In the genomic region with DNA sequence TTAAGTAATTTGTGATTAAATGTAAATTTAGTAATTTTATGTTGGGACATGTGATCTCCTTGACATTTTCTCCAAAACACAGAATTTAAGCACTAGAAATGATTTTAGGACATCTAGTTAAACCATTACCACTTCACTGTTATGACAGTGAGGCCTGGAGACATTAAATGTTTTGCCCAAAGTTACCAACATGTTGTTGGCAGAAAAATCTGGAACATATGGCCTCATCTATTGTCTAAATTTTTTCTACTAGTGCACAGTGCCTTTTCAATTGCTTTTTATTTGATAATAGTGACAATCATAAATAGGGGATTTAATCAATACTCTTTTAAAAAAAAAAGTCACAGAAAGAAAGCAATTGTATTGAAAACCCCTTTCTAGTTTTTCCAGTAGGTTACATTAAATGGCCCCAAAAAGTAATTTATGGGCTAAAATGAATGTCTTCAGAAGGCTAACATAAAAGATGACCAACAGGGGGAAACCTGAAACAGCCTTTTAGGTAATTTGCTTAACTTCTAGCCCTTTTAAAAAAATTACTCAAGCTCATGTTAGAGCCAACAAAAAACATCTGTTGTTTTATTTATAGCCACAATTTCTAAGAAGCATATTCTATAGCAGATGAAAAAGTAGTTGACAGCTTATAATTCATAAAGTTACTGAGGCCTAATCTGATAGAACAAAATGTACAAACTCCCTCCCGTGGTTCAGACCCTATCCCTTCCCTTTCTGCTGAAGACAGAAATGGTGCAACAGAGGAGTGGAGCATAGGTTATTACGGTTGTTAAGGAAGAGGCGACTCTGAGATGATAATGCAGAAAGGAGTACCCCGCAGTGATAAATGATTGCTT, we compare ENCODE assay signal across 2 cellular contexts.
TF ChIP-seq lines count a peak whose summit lies in the region.

No MANE protein-coding gene starts in this region.

TF ChIP-seq in SK-N-SH, 30 proteins besides CTCF, POLR2A, EP300 and RAD21:
- TF ChIP-seq REST (IDR thresholded peaks at IDR 0.05; ENCODE audit: low read depth, low read length) (no peak), SMC3 (IDR thresholded peaks at IDR 0.05; ENCODE audit: low read depth, low read length) (no peak), TCF12 (IDR thresholded peaks at IDR 0.05) (peak; percentile 24; the same call in 1 of the 2 replicates), MEF2A (IDR thresholded peaks at IDR 0.05; ENCODE audit: borderline replicate concordance, low read depth) (no peak)

TF ChIP-seq in SK-N-SH treated with all-trans-retinoic acid at 6 μM for 48 hours, 23 proteins besides CTCF, POLR2A, EP300 and RAD21 (continued from another document):
- TF ChIP-seq CSRNP3 (CRISPR knock-in tag; IDR thresholded peaks at IDR 0.05), result no peak
- no peak for TF ChIP-seq CSDC2 (CRISPR knock-in tag; IDR thresholded peaks at IDR 0.05)
- TF ChIP-seq GLIS3 (CRISPR knock-in tag; IDR thresholded peaks at IDR 0.05), result no peak
- no peak for TF ChIP-seq TCF4 (CRISPR knock-in tag; IDR thresholded peaks at IDR 0.05; ENCODE audit: borderline replicate concordance)
- TF ChIP-seq ZNF8 (CRISPR knock-in tag; IDR thresholded peaks at IDR 0.05), result no peak
- TF ChIP-seq ZNF565 (CRISPR knock-in tag; conservative IDR thresholded peaks at IDR 0.05; ENCODE audit: low read depth), result no peak
- no peak for TF ChIP-seq ZFP30 (CRISPR knock-in tag; IDR thresholded peaks at IDR 0.05)
- no peak for TF ChIP-seq ZNF70 (CRISPR knock-in tag; IDR thresholded peaks at IDR 0.05)
- TF ChIP-seq ZC3H10 (CRISPR knock-in tag; IDR thresholded peaks at IDR 0.05), result no peak
- TF ChIP-seq, protein P1, sequence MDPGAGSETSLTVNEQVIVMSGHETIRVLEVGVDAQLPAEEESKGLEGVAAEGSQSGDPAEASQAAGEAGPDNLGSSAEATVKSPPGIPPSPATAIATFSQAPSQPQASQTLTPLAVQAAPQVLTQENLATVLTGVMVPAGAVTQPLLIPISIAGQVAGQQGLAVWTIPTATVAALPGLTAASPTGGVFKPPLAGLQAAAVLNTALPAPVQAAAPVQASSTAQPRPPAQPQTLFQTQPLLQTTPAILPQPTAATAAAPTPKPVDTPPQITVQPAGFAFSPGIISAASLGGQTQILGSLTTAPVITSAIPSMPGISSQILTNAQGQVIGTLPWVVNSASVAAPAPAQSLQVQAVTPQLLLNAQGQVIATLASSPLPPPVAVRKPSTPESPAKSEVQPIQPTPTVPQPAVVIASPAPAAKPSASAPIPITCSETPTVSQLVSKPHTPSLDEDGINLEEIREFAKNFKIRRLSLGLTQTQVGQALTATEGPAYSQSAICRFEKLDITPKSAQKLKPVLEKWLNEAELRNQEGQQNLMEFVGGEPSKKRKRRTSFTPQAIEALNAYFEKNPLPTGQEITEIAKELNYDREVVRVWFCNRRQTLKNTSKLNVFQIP (CRISPR knock-in tag; IDR thresholded peaks at IDR 0.05; ENCODE audit: borderline replicate concordance, low read depth), result no peak
- TF ChIP-seq ESRRG (CRISPR knock-in tag; IDR thresholded peaks at IDR 0.05), result no peak
- no peak for TF ChIP-seq TOX (CRISPR knock-in tag; IDR thresholded peaks at IDR 0.05; ENCODE audit: borderline replicate concordance)
